ENCODE assay signal across 22 cellular contexts in genomic region chr10:110020265-110020664, GRCh38. TPM values are rescaled to one million over a fixed set of nuclear protein-coding genes. Genes with fewer than 3 reads are reported as not detected.
DNase-seq lines count a peak whose midpoint lies in the region; ATAC-seq and TF ChIP-seq lines count a peak whose summit lies in the region.
"Had no signal": no experiment of that assay in that cellular context is flagged by ENCODE, and none has a peak within 500 bp of the region (broad histone marks: within the 10 kb centered on the region; RNA-seq: fewer than 3 reads in every experiment).

No MANE protein-coding gene starts in this region.

- H3K9me3 ChIP-seq in left ventricle myocardium inferior (replicated peaks) (no peaks in the 10 kb centered on the region), neutrophil (no peaks in the 10 kb centered on the region), hepatocyte (ENCODE audit: low read depth) (no peaks in the 10 kb centered on the region)
- H3K9me3 ChIP-seq: A549, MG63 had no signal

- TF ChIP-seq CTCF in left ventricle myocardium inferior (IDR thresholded peaks at IDR 0.05; ENCODE audit: borderline replicate concordance) (no peak), neutrophil (IDR thresholded peaks at IDR 0.05) (no peak), hepatocyte (IDR thresholded peaks at IDR 0.05; ENCODE audit: poor library complexity) (no peak)

- H3K79me2 ChIP-seq in hepatocyte, result peaks cover 99% of the 10 kb centered on the region

- H3K4me3 ChIP-seq in left ventricle myocardium inferior, result no peak overlapping the region
- no peak overlapping the region for H3K4me3 ChIP-seq in neutrophil (ENCODE audit: low read depth in 1 of 2, low read length in 1 of 2)
- no peak overlapping the region for H3K4me3 ChIP-seq in hepatocyte
- H3K4me3 ChIP-seq: A549, MG63 had no signal

- no peaks in the 10 kb centered on the region for H3K9me2 ChIP-seq in hepatocyte (replicated peaks; ENCODE audit: insufficient read depth)

- DNase-seq in Right ventricle myocardium inferior (ENCODE audit: missing footprints) (no peak), cardiac septum (ENCODE audit: low spot score) (no peak), RPMI7951 (ENCODE audit: low read depth) (peak; percentile 22), left ventricle myocardium inferior (no peak), hepatocyte (ENCODE audit: low spot score) (no peak)
- DNase-seq in stimulated activated CD4-positive, alpha-beta T cell treated with anti-CD3 and anti-CD28 coated beads, Interleukin-2, amount 100 ng/mL, for 24 hours, result no peak
- DNase-seq: COR-L47; H9; MG63; NCI-H1092 treated with DMSO at 0.1 percent for 48 hours; NCI-H1694; NCI-H2107; NCI-H226; NCI-H526; NK-92 treated with Interleukin-12 subunit alpha and Interleukin-12 subunit beta, amount 100 ng/mL, for 24 hours; OCI-M1 had no signal

- H3K27me3 ChIP-seq in left ventricle myocardium inferior (ENCODE audit: low read depth), result no peaks in the 10 kb centered on the region
- H3K27me3 ChIP-seq in neutrophil, result no peaks in the 10 kb centered on the region
- no peaks in the 10 kb centered on the region for H3K27me3 ChIP-seq in hepatocyte
- H3K27me3 ChIP-seq: MG63 had no signal

- peaks cover 87% of the 10 kb centered on the region for H3K4me1 ChIP-seq in left ventricle myocardium inferior
- peaks cover 80 to 87% of the 10 kb centered on the region in 2 experiments for H3K4me1 ChIP-seq in neutrophil (ENCODE audit: control insufficient read depth in 1 of 2, insufficient read depth in 1 of 2, low read depth in 1 of 2, low read length in 1 of 2)
- peaks cover 18% of the 10 kb centered on the region for H3K4me1 ChIP-seq in hepatocyte (ENCODE audit: insufficient read depth)
- H3K4me1 ChIP-seq: A549 had no signal

- H2AFZ ChIP-seq in hepatocyte, result no peak overlapping the region

- peak; percentile 25 for ATAC-seq in Right ventricle myocardium inferior
- ATAC-seq in HG03139 (IDR thresholded peaks at IDR 0.05; ENCODE audit: unreplicated experiment), result no peak
- ATAC-seq: A549, HepG2 had no signal

- H3K27ac ChIP-seq in left ventricle myocardium inferior (replicated peaks) (peak overlapping the region; percentile 42), neutrophil (peak overlapping the region; percentile 80), hepatocyte (no peak overlapping the region)
- H3K27ac ChIP-seq: A549, KMS-11, RWPE1 had no signal

- WGBS in hepatocyte (ENCODE audit: low lambda C conversion rate, missing lambda C conversion rate), result 73% methylated on average over 6 of the region's 6 CpGs

- H4K20me1 ChIP-seq in hepatocyte (ENCODE audit: insufficient read depth, poor library complexity, severe bottlenecking), result peaks cover 57% of the 10 kb centered on the region

- no peaks in the 10 kb centered on the region for H3K36me3 ChIP-seq in left ventricle myocardium inferior
- H3K36me3 ChIP-seq in neutrophil, result no peaks in the 10 kb centered on the region
- no peaks in the 10 kb centered on the region for H3K36me3 ChIP-seq in hepatocyte (replicated peaks; ENCODE audit: insufficient read depth, low read depth)
- H3K36me3 ChIP-seq: MG63 had no signal

- intact Hi-C loops in Right ventricle myocardium inferior (cut with DNase I), result no loop called here
- intact Hi-C loops in cardiac septum (cut with DNase I), result no loop called here
- intact Hi-C loops in left ventricle myocardium inferior (cut with micrococcal nuclease), result no loop called here

- no peak overlapping the region for H3K4me2 ChIP-seq in hepatocyte
- H3K4me2 ChIP-seq: A549, KMS-11 had no signal

RNA-seq across cellular contexts. Expression of gene ADD3, which starts 12.5 kb away (rescaled TPM):
- 121 TPM for total RNA-seq in Right ventricle myocardium inferior
- total RNA-seq in cardiac septum, result 77.2 TPM
- 43.9 and 294 TPM in 2 replicates for total RNA-seq in RPMI7951 (2014; rRNA removed; shearing (Covaris generic))
- total RNA-seq in left ventricle myocardium inferior, result 113 TPM
- total RNA-seq in hepatocyte, result 206 and 216 TPM in 2 replicates
- 83.2 and 88.6 TPM in 2 replicates for polyA plus RNA-seq in hepatocyte
